In the genomic region with DNA sequence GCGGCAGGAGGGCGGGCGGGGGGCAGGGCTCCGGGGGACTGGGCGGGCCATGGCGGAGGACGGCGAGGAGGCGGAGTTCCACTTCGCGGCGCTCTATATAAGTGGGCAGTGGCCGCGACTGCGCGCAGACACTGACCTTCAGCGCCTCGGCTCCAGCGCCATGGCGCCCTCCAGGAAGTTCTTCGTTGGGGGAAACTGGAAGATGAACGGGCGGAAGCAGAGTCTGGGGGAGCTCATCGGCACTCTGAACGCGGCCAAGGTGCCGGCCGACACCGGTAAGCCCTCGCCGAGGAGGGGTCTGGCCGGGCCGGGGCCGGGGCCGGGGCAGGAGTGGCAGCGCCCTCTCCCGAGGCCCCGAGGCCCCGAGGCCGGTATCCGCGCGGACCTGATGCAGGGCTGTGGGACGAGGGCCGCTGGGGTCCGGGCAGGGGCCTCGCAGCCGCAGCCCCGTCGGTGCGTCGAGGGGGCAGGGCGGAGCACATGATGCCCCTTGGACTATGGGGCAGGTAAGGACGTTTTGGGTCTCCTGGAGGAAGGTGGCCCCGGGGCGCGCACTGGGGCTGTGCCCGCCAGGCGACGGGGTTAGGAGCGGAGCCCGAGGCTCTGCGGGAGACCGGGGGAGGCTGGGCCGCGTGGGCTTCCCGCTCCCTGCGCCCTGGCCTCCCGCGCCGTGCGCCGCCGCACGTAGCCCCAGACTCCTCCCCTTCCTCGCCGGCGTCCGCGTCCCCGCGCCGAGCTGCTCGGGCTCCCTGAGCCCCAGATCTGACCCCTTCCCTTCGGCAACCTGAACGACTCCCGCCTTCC, we compare ENCODE assay signal across 8 cellular contexts. TPM values are rescaled to one million over a fixed set of nuclear protein-coding genes. Genes with fewer than 3 reads are reported as not detected.
DNase-seq lines count a peak whose midpoint lies in the region; ATAC-seq and TF ChIP-seq lines count a peak whose summit lies in the region.

A gene (plus strand): TSS at position 125 of the 804 bp plus-strand sequence. CDS start 36 bp downstream, at position 161.

- H3K9me3 Mint-ChIP-seq in activated naive CD4-positive, alpha-beta T cell treated with anti-CD3 and anti-CD28 coated beads, Interleukin-2, amount 50 U/mL, for 72 hours = no peaks in the 10 kb centered on the region

- DNase-seq in DMS79 treated with DMSO at 0.1 percent for 48 hours (lab: John Stamatoyannopoulos, UW) (peak; percentile 74), Karpas-422 (peak; percentile 93), SK-N-MC (ENCODE audit: low read depth, low spot score) (no peak), glomerular endothelial cell (ENCODE audit: extremely low read depth, low read depth, low spot score) (no peak), omental fat pad (ENCODE audit: low spot score) (peak; percentile 41), testis (peak; percentile 90)
- peak in 1 of 2 donors; percentile 82 for DNase-seq in activated naive CD4-positive, alpha-beta T cell treated with anti-CD3 and anti-CD28 coated beads, Interleukin-2, amount 50 U/mL, for 72 hours (ENCODE audit: low spot score in 2 of 2)

- H3K27me3 ChIP-seq in Karpas-422 (ENCODE audit: low read length) (no peaks in the 10 kb centered on the region), testis (no peaks in the 10 kb centered on the region)

- H3K9ac ChIP-seq in Karpas-422 (ENCODE audit: low read length) = peak within 1 kb of the TSS; percentile 100
- H3K9ac ChIP-seq in SK-N-MC (ENCODE audit: insufficient read length) = peak within 1 kb of the TSS; percentile 97

- H3K9me2 ChIP-seq in Karpas-422 (replicated peaks; ENCODE audit: insufficient read depth, low read length) = no peaks in the 10 kb centered on the region

- H3K4me1 ChIP-seq in Karpas-422 (ENCODE audit: low read length) (peaks cover 53% of the 10 kb centered on the region), testis (peaks cover 35% of the 10 kb centered on the region)

- peaks cover 22% of the 10 kb centered on the region for H3K79me2 ChIP-seq in Karpas-422 (ENCODE audit: low read length)

- peaks cover 34% of the 10 kb centered on the region for H4K20me1 ChIP-seq in Karpas-422 (ENCODE audit: insufficient read depth, low read depth, low read length)

- no peak within 1 kb of the TSS for H2AFZ ChIP-seq in Karpas-422 (ENCODE audit: low read length)

- peak; percentile 76 for TF ChIP-seq POLR2A in testis (IDR thresholded peaks at IDR 0.05)

- peak within 1 kb of the TSS; percentile 98 for H3K27ac ChIP-seq in Karpas-422 (ENCODE audit: low read length)
- peak within 1 kb of the TSS; percentile 88 for H3K27ac ChIP-seq in SK-N-MC
- peak within 1 kb of the TSS; percentile 90 to 95 for H3K27ac ChIP-seq in testis

- H3K36me3 ChIP-seq in Karpas-422 (ENCODE audit: insufficient read depth, low read length) (peaks cover 43% of the 10 kb centered on the region), SK-N-MC (ENCODE audit: insufficient read depth, low read length) (peaks cover 40% of the 10 kb centered on the region), testis (ENCODE audit: low read depth, missing control alignments) (no peaks in the 10 kb centered on the region)

- H3K9me3 ChIP-seq in Karpas-422 (ENCODE audit: low read length) (no peaks in the 10 kb centered on the region), SK-N-MC (ENCODE audit: low read depth, low read length) (no peaks in the 10 kb centered on the region), testis (no peaks in the 10 kb centered on the region)

- H3K4me2 ChIP-seq in Karpas-422 (ENCODE audit: low read depth, low read length, poor library complexity, severe bottlenecking) = peak within 1 kb of the TSS; percentile 100

- peaks cover 50 to 53% of the 10 kb centered on the region in 2 donors for H3K36me3 Mint-ChIP-seq in activated naive CD4-positive, alpha-beta T cell treated with anti-CD3 and anti-CD28 coated beads, Interleukin-2, amount 50 U/mL, for 72 hours

- ATAC-seq in GM21619 (IDR thresholded peaks at IDR 0.05; ENCODE audit: unreplicated experiment) = peak; percentile 46
- peak; percentile 67 to 79 for ATAC-seq in activated naive CD4-positive, alpha-beta T cell treated with anti-CD3 and anti-CD28 coated beads, Interleukin-2, amount 50 U/mL, for 72 hours
- peak; percentile 79 for ATAC-seq in omental fat pad (ENCODE audit: low FRiP score)

- 0% methylated on average over 18 to 52 of the region's 87 CpGs for WGBS in testis, 2 donors

- intact Hi-C loops in testis (cut with DNase I; ENCODE audit: low total_unique reads) = no loop called here

- TF ChIP-seq CTCF in omental fat pad (IDR thresholded peaks at IDR 0.05) = no peak
- no peak for TF ChIP-seq CTCF in testis (IDR thresholded peaks at IDR 0.05)

- H3K4me3 ChIP-seq in Karpas-422 (ENCODE audit: low read length) (peak within 1 kb of the TSS; percentile 90), SK-N-MC (peak within 1 kb of the TSS; percentile 97), testis (peak within 1 kb of the TSS; percentile 90)

- H3K27ac Mint-ChIP-seq in activated naive CD4-positive, alpha-beta T cell treated with anti-CD3 and anti-CD28 coated beads, Interleukin-2, amount 50 U/mL, for 72 hours = peak within 1 kb of the TSS; percentile 91 to 99

RNA-seq across cellular contexts. Expression of the gene that starts here (rescaled TPM):
- total RNA-seq in Karpas-422 (2014; rRNA removed; shearing (Covaris generic); ENCODE audit: low replicate concordance) = 1,584 and 1,673 TPM in 2 replicates
- total RNA-seq in activated naive CD4-positive, alpha-beta T cell treated with anti-CD3 and anti-CD28 coated beads, Interleukin-2, amount 50 U/mL, for 72 hours = 1,000 to 10,000 TPM in 1 of 2 donors, 100 to 1,000 TPM in 1; 694 to 1,875 TPM
- 542 and 832 TPM in 2 replicates for total RNA-seq in glomerular endothelial cell
- total RNA-seq in omental fat pad = 100 to 1,000 TPM; 254 to 446 (median 375) TPM
- total RNA-seq in testis = 100 to 1,000 TPM; 347 to 356 TPM
- 544 TPM for polyA plus RNA-seq in testis (ENCODE audit: insufficient read depth, low read depth, low replicate concordance)

Comparison
In these comparisons a context has a peak if more than half of its experiments do, and no peak if none do; other contexts are left out.
1. DNase-seq: peak in DMS79 treated with DMSO at 0.1 percent for 48 hours (single experiment), Karpas-422 (single experiment), omental fat pad (single experiment) and testis (single experiment); none in SK-N-MC (single experiment) and glomerular endothelial cell (single experiment).
2. Peak in every context shown above with its lines, with median percentiles within 50 percentile points of each other: ATAC-seq, H3K27ac ChIP-seq and H3K4me3 ChIP-seq.